ENCODE assay signal across 8 cellular contexts in genomic region chr4:109648266-109648996, GRCh38. TPM values are rescaled to one million over a fixed set of nuclear protein-coding genes. Genes with fewer than 3 reads are reported as not detected.
DNase-seq lines count a peak whose midpoint lies in the region; ATAC-seq, FAIRE-seq and TF ChIP-seq lines count a peak whose summit lies in the region.

No MANE protein-coding gene starts in this region.

- H3K9me3 ChIP-seq in BE2C = no peaks in the 10 kb centered on the region

- H3K36me3 ChIP-seq in brain microvascular endothelial cell (replicated peaks) (no peaks in the 10 kb centered on the region), BE2C (no peaks in the 10 kb centered on the region)

- TF ChIP-seq CTCF in GM13976 (IDR thresholded peaks at IDR 0.05; ENCODE audit: borderline replicate concordance, control extremely low read depth, extremely low read depth, insufficient read depth, missing control alignments) (no peak), brain microvascular endothelial cell (IDR thresholded peaks at IDR 0.05; ENCODE audit: low read depth, low read length, missing control alignments) (no peak), BE2C (IDR thresholded peaks at IDR 0.05; ENCODE audit: low read depth, low read length) (no peak)

- in situ Hi-C loops in GM13976 (cut with MboI; ENCODE audit: low sequenced_read_pairs, unreplicated experiment) = no loop called here
- in situ Hi-C loops in brain microvascular endothelial cell (cut with HindIII; ENCODE audit: low pct_ligation_motif_present, low sequenced_read_pairs) = no loop called here

- no peak for FAIRE-seq in H54 (lab: Jason Lieb, UNC)

- H3K27ac ChIP-seq in brain microvascular endothelial cell = no peak overlapping the region

- no peak for TF ChIP-seq POLR2A in H54 (IDR thresholded peaks at IDR 0.05; ENCODE audit: low read depth, low read length)

- no peaks in the 10 kb centered on the region for H3K27me3 ChIP-seq in brain microvascular endothelial cell (replicated peaks)
- H3K27me3 ChIP-seq in BE2C = no peaks in the 10 kb centered on the region

- no peaks in the 10 kb centered on the region for H3K4me1 ChIP-seq in BE2C

- DNase-seq in GM13976 (ENCODE audit: low spot score) = peak; percentile 32
- DNase-seq in brain microvascular endothelial cell = peak; percentile 28
- DNase-seq in SK-N-DZ (ENCODE audit: low spot score) = no peak
- no peak for DNase-seq in BE2C
- DNase-seq in H54 (ENCODE audit: insufficient read length, low spot score) = no peak
- DNase-seq in kidney glomerular epithelial cell (lab: John Stamatoyannopoulos, UW) = no peak

- ATAC-seq in GM19467 (IDR thresholded peaks at IDR 0.05; ENCODE audit: unreplicated experiment) (peak; percentile 50), HG03354 (IDR thresholded peaks at IDR 0.05; ENCODE audit: poor library complexity, severe bottlenecking, unreplicated experiment) (peak; percentile 51)

- H3K4me3 ChIP-seq in brain microvascular endothelial cell (ENCODE audit: low read depth, low read length) (no peak overlapping the region), BE2C (ENCODE audit: low read depth, low read length) (no peak overlapping the region)

RNA-seq across cellular contexts. Expression of gene CASP6, which starts 54.8 kb away (rescaled TPM):
- polyA plus RNA-seq in SK-N-DZ (2014; cell fraction: cytosol; rRNA removed) = 17.3 and 21.7 TPM in 2 replicates
- polyA plus RNA-seq in SK-N-DZ (2014; cell fraction: nucleus; rRNA removed) = 9.8 and 11.3 TPM in 2 replicates
- polyA plus RNA-seq in BE2C (2012; ENCODE audit: insufficient read depth, insufficient read length, low read depth) = not detected

Comparison
In these comparisons a context has a peak if more than half of its experiments do, and no peak if none do; other contexts are left out.
1. DNase-seq: peak in GM13976 (single experiment) and brain microvascular endothelial cell (single experiment); none in SK-N-DZ (single experiment), BE2C (single experiment), H54 (single experiment) and kidney glomerular epithelial cell (single experiment).